12 cellular contexts compared by ENCODE assay signal in genomic region chr3:8504611-8504973, GRCh38. TPM values are rescaled to one million over a fixed set of nuclear protein-coding genes. Genes with fewer than 3 reads are reported as not detected.
A peak's percentile ranks its signal among the peaks of the same experiment; 100 is the strongest.
DNase-seq lines count a peak whose midpoint lies in the region; ATAC-seq, FAIRE-seq and TF ChIP-seq lines count a peak whose summit lies in the region.
"Had no signal": no experiment of that assay in that cellular context is flagged by ENCODE, and none has a peak within 500 bp of the region (broad histone marks: within the 10 kb centered on the region; RNA-seq: fewer than 3 reads in every experiment).

No MANE protein-coding gene starts in this region.

- no peak for ATAC-seq in Panc1
- ATAC-seq in GM19351 (IDR thresholded peaks at IDR 0.05; ENCODE audit: unreplicated experiment) = no peak
- ATAC-seq in GM18873 (IDR thresholded peaks at IDR 0.05; ENCODE audit: low FRiP score, unreplicated experiment) = no peak
- ATAC-seq: HepG2 had no signal

- H3K4me3 ChIP-seq in AG04450 (ENCODE audit: low read depth, low read length) (peak overlapping the region; percentile 56; the same call in 1 of the 2 replicates), Panc1 (ENCODE audit: low read depth in 2 of 2, low read length in 2 of 2) (peak overlapping the region in 1 of 2 experiments; percentile 53; a peak in 1 of 4 replicates), foreskin fibroblast (ENCODE audit: low read depth in 1 of 2, low read length in 2 of 2) (peak overlapping the region; percentile 32 to 53), skeletal muscle cell (ENCODE audit: low read depth, low read length) (peak overlapping the region; percentile 57)

- BruUV-seq in Panc1 (replicated peaks; lab: Mats Ljungman, UMichigan) = TSS peak; percentile 46

- FAIRE-seq in D721Med (lab: Jason Lieb, UNC) = no peak
- FAIRE-seq: HepG2 had no signal

- no peaks in the 10 kb centered on the region for H3K9me3 ChIP-seq in AG04450 (ENCODE audit: control insufficient read depth, insufficient read depth, low read length)
- H3K9me3 ChIP-seq in Panc1 (ENCODE audit: control insufficient read depth, insufficient read depth, low read depth, low read length) = no peaks in the 10 kb centered on the region

- DNase-seq in AG04450 (ENCODE audit: low read depth, low spot score) (no peak), Panc1 (ENCODE audit: low read depth, low spot score) (no peak), foreskin fibroblast (no peak), skeletal muscle cell (ENCODE audit: low read depth) (no peak), iPS-NIHi7 (ENCODE audit: extremely low spot score) (no peak), D721Med (ENCODE audit: insufficient read length, low spot score) (no peak)
- DNase-seq: NCI-H1417 treated with DMSO at 0.1 percent for 48 hours, NCI-H510A, RPMI8226 had no signal

- TF ChIP-seq CTCF in AG04450 (IDR thresholded peaks at IDR 0.05; ENCODE audit: low read depth, low read length) = no peak
- TF ChIP-seq CTCF in Panc1 (IDR thresholded peaks at IDR 0.05) = no peak
- TF ChIP-seq CTCF in foreskin fibroblast (IDR thresholded peaks at IDR 0.05; ENCODE audit: low read depth, low read length) = no peak
- TF ChIP-seq CTCF in D721Med (IDR thresholded peaks at IDR 0.05; ENCODE audit: insufficient read depth, missing control alignments) = no peak

- intact Hi-C loops in Panc1 (cut with micrococcal nuclease; ENCODE audit: unreplicated experiment) = loop anchor here (5.0 kb wide), 1 partner anchor 118 kb away; no protein-coding TSS in a partner anchor

- H3K27ac ChIP-seq in AG04450 (ENCODE audit: low read depth, low read length) = no peak overlapping the region
- H3K27ac ChIP-seq in Panc1 (ENCODE audit: low read length) = peak overlapping the region; percentile 81

- H3K27me3 ChIP-seq in AG04450 (ENCODE audit: control insufficient read depth, insufficient read depth, low read length) (no peaks in the 10 kb centered on the region), Panc1 (ENCODE audit: control insufficient read depth, insufficient read depth, low read length) (no peaks in the 10 kb centered on the region)

- POLR2A ChIA-PET in AG04450 (lab: Yijun Ruan, JAX) (no interaction called here), Panc1 (lab: Charles Lee) (interaction anchor here (0.7 kb wide), 1 partner anchor 13 kb away, joined by 3 read pairs; no protein-coding TSS in a partner anchor)

- no peaks in the 10 kb centered on the region; the same call in 1 of the 2 replicates for H3K36me3 ChIP-seq in Panc1 (ENCODE audit: control insufficient read depth, insufficient read depth, low read length)

- CTCF ChIA-PET in AG04450 (lab: Charles Lee) (interaction anchor here (1.0 to 6.8 kb wide), 3 partner anchors 15 to 118 kb away, joined by 3 to 45 read pairs (median 5); no protein-coding TSS in a partner anchor), Panc1 (lab: Charles Lee) (interaction anchor here (0.6 kb wide), 1 partner anchor 485 kb away, joined by 3 read pairs; no protein-coding TSS in a partner anchor)

- in situ Hi-C loops in Panc1 (cut with HindIII; ENCODE audit: low pct_unique_long_range_greater_than_20kb, low sequenced_read_pairs) = no loop called here

- peaks cover 61% of the 10 kb centered on the region for H3K4me1 ChIP-seq in Panc1 (ENCODE audit: control insufficient read depth, insufficient read depth, low read length)

RNA-seq across cellular contexts. Expression of gene LMCD1, which starts 3.0 kb away (rescaled TPM):
- polyA plus RNA-seq in AG04450 (2011; rRNA removed) = 39.1 and 49.5 TPM in 2 replicates
- polyA minus RNA-seq in AG04450 (2011; rRNA and poly(A)+ RNA removed) = 25.4 and 36.0 TPM in 2 replicates
- total RNA-seq in Panc1 (2021; ENCODE audit: unreplicated experiment) = 24.8 TPM
- 37.8 TPM for polyA plus RNA-seq in Panc1 (2012; ENCODE audit: insufficient read length)
